ENCODE assay signal across 1 cellular context in the genomic region with DNA sequence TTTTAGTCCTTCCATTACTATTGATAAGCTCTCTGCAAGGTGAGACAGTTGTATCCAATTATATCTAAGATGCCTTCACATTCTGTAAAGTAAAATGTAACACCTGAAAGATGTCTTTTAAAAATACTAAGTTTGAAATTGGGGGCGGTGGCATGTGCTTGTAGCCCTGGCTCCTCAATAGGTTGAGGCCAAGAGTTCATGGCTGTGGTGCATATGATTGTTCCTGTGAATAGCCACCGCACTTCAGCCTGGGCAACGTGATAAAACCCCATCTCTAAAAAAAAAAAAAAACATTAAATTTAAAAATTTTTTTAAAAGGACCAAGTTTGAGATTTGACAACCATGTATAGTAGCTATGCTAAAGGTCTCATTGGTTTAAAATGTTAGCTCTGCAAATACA.
TF ChIP-seq lines count a peak whose summit lies in the region.

No MANE protein-coding gene starts in this region.

TF ChIP-seq in K562, 482 proteins besides CTCF, POLR2A, EP300 and RAD21:
- TF ChIP-seq ZNF764 (CRISPR knock-in tag; IDR thresholded peaks at IDR 0.05; ENCODE audit: low read depth) = no peak
